12 cellular contexts compared by ENCODE assay signal in the genomic region with DNA sequence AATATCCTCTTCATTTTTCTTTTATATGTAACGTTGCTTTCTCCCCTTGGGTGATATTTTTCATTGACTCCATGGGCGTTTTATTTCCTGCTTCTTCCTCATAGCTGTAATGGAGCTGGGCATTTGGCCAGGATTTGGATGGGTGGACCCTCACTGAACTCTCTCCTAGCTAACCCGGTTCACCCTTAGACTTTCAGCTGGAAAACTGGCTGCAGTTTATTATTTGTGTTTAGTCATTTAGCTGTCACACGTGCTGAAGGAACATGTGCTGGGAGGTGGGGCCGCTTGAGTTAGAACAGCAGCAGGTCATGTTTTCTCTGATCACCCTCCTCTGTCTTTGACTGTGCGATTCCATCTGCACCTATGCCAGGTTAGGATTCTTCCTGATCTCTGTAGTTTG.
DNase-seq lines count a peak whose midpoint lies in the region; ATAC-seq and TF ChIP-seq lines count a peak whose summit lies in the region.
"Had no signal": no experiment of that assay in that cellular context is flagged by ENCODE, and none has a peak within 500 bp of the region (broad histone marks: within the 10 kb centered on the region; RNA-seq: fewer than 3 reads in every experiment).

No MANE protein-coding gene starts in this region.

- no peaks in the 10 kb centered on the region for H3K27me3 Mint-ChIP-seq in activated CD4-positive, alpha-beta T cell treated with anti-CD3 and anti-CD28 coated beads for 36 hours
- H3K27me3 Mint-ChIP-seq: dendritic cell treated with granulocyte-macrophage colony-stimulating factor and Interleukin-4, amounts not matched to agents 40 ng/mL and 50 ng/mL, for 4 days had no signal

- no peaks in the 10 kb centered on the region for H3F3A ChIP-seq in PC-3 (ENCODE audit: low read length, unreplicated experiment)

- no peak overlapping the region for H3K4me3 Mint-ChIP-seq in activated CD4-positive, alpha-beta T cell treated with anti-CD3 and anti-CD28 coated beads for 36 hours
- H3K4me3 Mint-ChIP-seq: dendritic cell treated with granulocyte-macrophage colony-stimulating factor and Interleukin-4, amounts not matched to agents 40 ng/mL and 50 ng/mL, for 4 days; neural crest cell had no signal

- TF ChIP-seq CTCF in PC-3 (conservative IDR thresholded peaks at IDR 0.05; ENCODE audit: low read depth, low read length) (no peak), heart left ventricle (IDR thresholded peaks at IDR 0.05) (no peak)

- H3K4me1 ChIP-seq in PC-3 (ENCODE audit: insufficient read depth, low read length) (no peaks in the 10 kb centered on the region), heart left ventricle (peaks cover 0 to 8% (median 0%) of the 10 kb centered on the region in 12 donors)
- H3K4me1 ChIP-seq: upper lobe of right lung had no signal

- POLR2A ChIA-PET in PC-3 (lab: Charles Lee; ENCODE audit: unreplicated experiment): no interaction called here
- POLR2A ChIA-PET in activated CD4-positive, alpha-beta T cell treated with anti-CD3 and anti-CD28 coated beads for 36 hours (lab: Charles Lee): no interaction called here

- no peaks in the 10 kb centered on the region for H3K4me1 Mint-ChIP-seq in activated CD4-positive, alpha-beta T cell treated with anti-CD3 and anti-CD28 coated beads for 36 hours

- no peaks in the 10 kb centered on the region for H3K36me3 ChIP-seq in PC-3 (ENCODE audit: low read depth, low read length)
- H3K36me3 ChIP-seq in heart left ventricle: no peaks in the 10 kb centered on the region
- H3K36me3 ChIP-seq: upper lobe of right lung had no signal

- no peak overlapping the region for H3K9ac ChIP-seq in PC-3 (ENCODE audit: low read length)

- no peaks in the 10 kb centered on the region for H3K9me2 ChIP-seq in PC-3 (replicated peaks; ENCODE audit: low read length)

- H2AFZ ChIP-seq in PC-3 (ENCODE audit: low read length): 0 out of 2 replicates have a peak overlapping the region, but pooled peaks have one; percentile 14

- DNase-seq in H4 (ENCODE audit: low spot score) (peak; percentile 17), PC-3 (peak; percentile 43), heart left ventricle (peak in 4 of 5 donors; percentile 47 to 58 (median 55)), skeletal muscle cell (ENCODE audit: low read depth) (peak; percentile 41), HCEC 1CT (no peak)
- no peak for DNase-seq in activated CD4-positive, alpha-beta T cell treated with anti-CD3 and anti-CD28 coated beads for 36 hours
- DNase-seq: activated CD4-positive, CD25-positive, alpha-beta regulatory T cell; activated gamma-delta T cell treated with Interleukin-2 at 50 U/mL for 16 hours; upper lobe of right lung had no signal

- no peaks in the 10 kb centered on the region for H3K9me3 Mint-ChIP-seq in activated CD4-positive, alpha-beta T cell treated with anti-CD3 and anti-CD28 coated beads for 36 hours (ENCODE audit: low read depth)
- H3K9me3 Mint-ChIP-seq: neural crest cell had no signal

- H3K27ac ChIP-seq in PC-3 (ENCODE audit: low read length): no peak overlapping the region
- H3K27ac ChIP-seq in heart left ventricle: peak overlapping the region in 2 of 12 donors; percentile 13 to 37
- H3K27ac ChIP-seq: upper lobe of right lung had no signal

- ATAC-seq in PC-3 (no peak), heart left ventricle (peak in 3 of 4 donors; percentile 59 to 91 (median 62)), GM19452 (IDR thresholded peaks at IDR 0.05; ENCODE audit: unreplicated experiment) (no peak)
- ATAC-seq in activated CD4-positive, alpha-beta T cell treated with anti-CD3 and anti-CD28 coated beads for 36 hours: no peak
- ATAC-seq: upper lobe of right lung had no signal

- no TSS peak for BruUV-seq in PC-3 (replicated peaks; lab: Mats Ljungman, UMichigan)

- H3K36me3 Mint-ChIP-seq in activated CD4-positive, alpha-beta T cell treated with anti-CD3 and anti-CD28 coated beads for 36 hours (ENCODE audit: low read depth): no peaks in the 10 kb centered on the region

- H4K20me1 ChIP-seq in PC-3 (ENCODE audit: low read length): no peaks in the 10 kb centered on the region

- H3K4me3 ChIP-seq in PC-3 (ENCODE audit: low read length) (no peak overlapping the region), heart left ventricle (no peak overlapping the region), skeletal muscle cell (ENCODE audit: low read depth, low read length) (no peak overlapping the region)
- H3K4me3 ChIP-seq: upper lobe of right lung had no signal

- CTCF ChIA-PET in PC-3 (lab: Charles Lee): no interaction called here
- CTCF ChIA-PET in activated CD4-positive, alpha-beta T cell treated with anti-CD3 and anti-CD28 coated beads for 36 hours (lab: Charles Lee): no interaction called here

- TF ChIP-seq POLR2A in heart left ventricle (IDR thresholded peaks at IDR 0.05): no peak

- H3K4me2 ChIP-seq in PC-3 (ENCODE audit: low read length): peak overlapping the region; percentile 27; the same call in 1 of the 2 replicates

- H3K27ac Mint-ChIP-seq in activated CD4-positive, alpha-beta T cell treated with anti-CD3 and anti-CD28 coated beads for 36 hours: no peak overlapping the region
- H3K27ac Mint-ChIP-seq: dendritic cell treated with granulocyte-macrophage colony-stimulating factor and Interleukin-4, amounts not matched to agents 40 ng/mL and 50 ng/mL, for 4 days had no signal

- intact Hi-C loops in PC-3 (cut with micrococcal nuclease): no loop called here
- intact Hi-C loops in heart left ventricle (cut with DNase I): no loop called here
- intact Hi-C loops in activated CD4-positive, alpha-beta T cell treated with anti-CD3 and anti-CD28 coated beads for 36 hours (cut with DNase I, micrococcal nuclease): no loop called here

- H3K9me3 ChIP-seq in PC-3 (ENCODE audit: low read length) (no peaks in the 10 kb centered on the region), heart left ventricle (no peaks in the 10 kb centered on the region)
- H3K9me3 ChIP-seq: upper lobe of right lung had no signal

- WGBS in heart left ventricle, 4 donors: 32 to 44% (median 39%) methylated on average over 6 of the region's 6 CpGs

- H3K27me3 ChIP-seq in PC-3 (ENCODE audit: low read length): no peaks in the 10 kb centered on the region
- no peaks in the 10 kb centered on the region for H3K27me3 ChIP-seq in heart left ventricle
- H3K27me3 ChIP-seq: upper lobe of right lung had no signal

- H3K79me2 ChIP-seq in PC-3 (ENCODE audit: low read length): no peaks in the 10 kb centered on the region

Comparison
In these comparisons a context has a peak if more than half of its experiments do, and no peak if none do; other contexts are left out.
1. DNase-seq: peak in H4 (single experiment), PC-3 (single experiment), heart left ventricle (4 of 5) and skeletal muscle cell (single experiment); none in activated CD4-positive, alpha-beta T cell treated with anti-CD3 and anti-CD28 coated beads for 36 hours (single experiment) and HCEC 1CT (single experiment).
2. ATAC-seq: peak in heart left ventricle (3 of 4); none in PC-3 (single experiment), GM19452 (single experiment) and activated CD4-positive, alpha-beta T cell treated with anti-CD3 and anti-CD28 coated beads for 36 hours (single experiment).